21 cellular contexts compared by ENCODE assay signal in genomic region chr14:56338674-56339073, GRCh38.
DNase-seq lines count a peak whose midpoint lies in the region; TF ChIP-seq lines count a peak whose summit lies in the region.
"Had no signal": no experiment of that assay in that cellular context is flagged by ENCODE, and none has a peak within 500 bp of the region (broad histone marks: within the 10 kb centered on the region; RNA-seq: fewer than 3 reads in every experiment).

No MANE protein-coding gene starts in this region.

- peaks cover 3% of the 10 kb centered on the region for H3K27me3 Mint-ChIP-seq in activated CD4-positive, alpha-beta T cell treated with anti-CD3 and anti-CD28 coated beads, Interleukin-2, amount 10 ng/mL, durations not matched to agents 7 days and 5 days

- H3K9me3 Mint-ChIP-seq in activated CD4-positive, alpha-beta T cell treated with anti-CD3 and anti-CD28 coated beads, Interleukin-2, amount 10 ng/mL, durations not matched to agents 7 days and 5 days, result no peaks in the 10 kb centered on the region
- H3K9me3 Mint-ChIP-seq: H9 had no signal

- H3K36me3 ChIP-seq in Loucy (ENCODE audit: insufficient read depth, low read length) (no peaks in the 10 kb centered on the region), tibial artery (no peaks in the 10 kb centered on the region)
- H3K36me3 ChIP-seq: BE2C had no signal

- no peak overlapping the region for H2AFZ ChIP-seq in Loucy (ENCODE audit: low read length)
- H2AFZ ChIP-seq: PC-9 had no signal

- H3K9me2 ChIP-seq in Loucy (replicated peaks; ENCODE audit: low read depth, low read length), result no peaks in the 10 kb centered on the region

- intact Hi-C loops in tibial artery (cut with DNase I; ENCODE audit: low total_unique reads), result loop anchor here (10.0 kb wide), 1 partner anchor 624 kb away; no protein-coding TSS in a partner anchor

- peak overlapping the region; percentile 88 for H3K9ac ChIP-seq in Loucy (ENCODE audit: low read depth, low read length, poor library complexity, severe bottlenecking)

- H3K27ac Mint-ChIP-seq in activated CD4-positive, alpha-beta T cell treated with anti-CD3 and anti-CD28 coated beads, Interleukin-2, amount 10 ng/mL, durations not matched to agents 7 days and 5 days, result no peak overlapping the region
- H3K27ac Mint-ChIP-seq: CD4-positive, CD25-positive, alpha-beta regulatory T cell; H9 had no signal

- H3F3A ChIP-seq in Loucy (ENCODE audit: low read depth), result peaks cover 30% of the 10 kb centered on the region

- TF ChIP-seq CTCF in Loucy (conservative IDR thresholded peaks at IDR 0.05; ENCODE audit: low read length) (no peak), tibial artery (IDR thresholded peaks at IDR 0.05) (no peak)

- no peak overlapping the region for H3K4me3 Mint-ChIP-seq in activated CD4-positive, alpha-beta T cell treated with anti-CD3 and anti-CD28 coated beads, Interleukin-2, amount 10 ng/mL, durations not matched to agents 7 days and 5 days
- H3K4me3 Mint-ChIP-seq: CD4-positive, CD25-positive, alpha-beta regulatory T cell; H9 had no signal

- CTCF ChIA-PET in activated CD4-positive, alpha-beta T cell treated with anti-CD3 and anti-CD28 coated beads, Interleukin-2, amount 10 ng/mL, durations not matched to agents 7 days and 5 days (lab: Charles Lee), result no interaction called here

- no peak overlapping the region for H3K4me2 ChIP-seq in Loucy (ENCODE audit: low read depth, low read length, poor library complexity, severe bottlenecking)
- H3K4me2 ChIP-seq: PC-9 had no signal

- POLR2A ChIA-PET in activated CD4-positive, alpha-beta T cell treated with anti-CD3 and anti-CD28 coated beads, Interleukin-2, amount 10 ng/mL, durations not matched to agents 7 days and 5 days (lab: Charles Lee), result no interaction called here

- peaks cover 74% of the 10 kb centered on the region for H3K4me1 ChIP-seq in Loucy (ENCODE audit: insufficient read depth, low read length, poor library complexity, severe bottlenecking)
- H3K4me1 ChIP-seq in tibial artery, result peaks cover 0 to 53% (median 34%) of the 10 kb centered on the region in 4 donors

- no peaks in the 10 kb centered on the region for H4K20me1 ChIP-seq in Loucy (ENCODE audit: insufficient read depth, low read length, poor library complexity, severe bottlenecking)

- peaks cover 14% of the 10 kb centered on the region for H3K4me1 Mint-ChIP-seq in activated CD4-positive, alpha-beta T cell treated with anti-CD3 and anti-CD28 coated beads, Interleukin-2, amount 10 ng/mL, durations not matched to agents 7 days and 5 days
- H3K4me1 Mint-ChIP-seq: H9 had no signal

- H3K4me3 ChIP-seq in Loucy (ENCODE audit: low read length, poor library complexity, severe bottlenecking) (no peak overlapping the region), tibial artery (no peak overlapping the region)
- H3K4me3 ChIP-seq: PC-9 had no signal

- H3K9me3 ChIP-seq in Loucy (ENCODE audit: insufficient read depth, low read depth, low read length) (no peaks in the 10 kb centered on the region), tibial artery (no peaks in the 10 kb centered on the region)
- H3K9me3 ChIP-seq: BE2C had no signal

- DNase-seq in NCI-H2029 (lab: John Stamatoyannopoulos, UW) (peak; percentile 36), NCI-H2029 treated with DMSO at 0.1 percent for 48 hours (lab: John Stamatoyannopoulos, UW) (no peak), NCI-H82 treated with DMSO at 0.1 percent for 48 hours (lab: John Stamatoyannopoulos, UW; ENCODE audit: unreplicated experiment) (peak; percentile 80), hepatic stellate cell (ENCODE audit: low spot score) (peak; percentile 9), dermis blood vessel endothelial cell (no peak), tibial artery (no peak)
- no peak for DNase-seq in activated CD4-positive, alpha-beta T cell treated with anti-CD3 and anti-CD28 coated beads, Interleukin-2, amount 10 ng/mL, durations not matched to agents 7 days and 5 days
- DNase-seq: BE2C; CD4-positive, CD25-positive, alpha-beta regulatory T cell; DND-41; GDM1; H9; NCI-H1105; NCI-H1694; NCI-H446; NCI-H774; PC-9; SIG-M5; T-helper 1 cell had no signal

- no peaks in the 10 kb centered on the region for H3K36me3 Mint-ChIP-seq in activated CD4-positive, alpha-beta T cell treated with anti-CD3 and anti-CD28 coated beads, Interleukin-2, amount 10 ng/mL, durations not matched to agents 7 days and 5 days (ENCODE audit: low read depth)
- H3K36me3 Mint-ChIP-seq: CD4-positive, CD25-positive, alpha-beta regulatory T cell had no signal

- H3K27me3 ChIP-seq in Loucy (ENCODE audit: insufficient read depth, low read length, poor library complexity, severe bottlenecking) (no peaks in the 10 kb centered on the region), tibial artery (no peaks in the 10 kb centered on the region)
- H3K27me3 ChIP-seq: BE2C had no signal

- no peak overlapping the region for H3K27ac ChIP-seq in tibial artery
- H3K27ac ChIP-seq: PC-9, RWPE1 had no signal

- H3K79me2 ChIP-seq in Loucy (ENCODE audit: insufficient read depth, low read length), result peaks cover 13% of the 10 kb centered on the region; the same call in 1 of the 2 replicates

Comparison
In these comparisons a context has a peak if more than half of its experiments do, and no peak if none do; other contexts are left out.
1. DNase-seq: peak in NCI-H2029 (single experiment), NCI-H82 treated with DMSO at 0.1 percent for 48 hours (single experiment) and hepatic stellate cell (single experiment); none in NCI-H2029 treated with DMSO at 0.1 percent for 48 hours (single experiment), dermis blood vessel endothelial cell (single experiment), tibial artery (0 of 2) and activated CD4-positive, alpha-beta T cell treated with anti-CD3 and anti-CD28 coated beads, Interleukin-2, amount 10 ng/mL, durations not matched to agents 7 days and 5 days (single experiment).